ENCODE assay signal across 26 cellular contexts in the genomic region with DNA sequence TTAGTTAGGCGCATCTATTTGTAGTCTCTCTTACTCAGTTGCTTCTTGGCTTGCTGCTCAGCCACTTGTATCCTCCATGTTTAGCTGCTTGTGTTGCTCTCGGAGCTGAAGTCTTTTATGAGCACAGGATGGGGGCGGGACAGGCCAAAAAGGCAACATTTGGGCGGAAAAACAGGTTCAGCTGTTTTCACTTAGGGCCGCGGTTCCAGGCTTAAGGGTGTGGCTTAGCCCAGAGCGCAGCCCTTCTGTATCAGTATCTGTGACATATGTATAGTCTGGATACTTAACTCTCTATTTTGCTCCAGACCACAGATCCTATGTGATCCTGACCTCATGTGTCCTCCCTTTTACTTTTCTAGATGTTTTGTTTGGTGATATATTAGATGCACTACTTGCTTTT.
"Had no signal": no experiment of that assay in that cellular context is flagged by ENCODE, and none has a peak within 500 bp of the region (broad histone marks: within the 10 kb centered on the region; RNA-seq: fewer than 3 reads in every experiment).

No MANE protein-coding gene starts in this region.

- H2AFZ ChIP-seq: parathyroid adenoma had no signal

- H3K27ac ChIP-seq: neural progenitor cell, ovary, parathyroid adenoma, psoas muscle, right lobe of liver, sigmoid colon, suprapubic skin, thoracic aorta, thyroid gland, tibial nerve, upper lobe of right lung, uterus had no signal

- H3K36me3 ChIP-seq: neural progenitor cell, ovary, right lobe of liver, sigmoid colon, suprapubic skin, thoracic aorta, thyroid gland, tibial nerve, upper lobe of right lung, uterus had no signal

- H3K27me3 ChIP-seq: neural progenitor cell, ovary, right lobe of liver, sigmoid colon, suprapubic skin, thyroid gland, tibial nerve, upper lobe of right lung, uterus had no signal

- H3K4me1 ChIP-seq: neural progenitor cell, parathyroid adenoma, psoas muscle, right lobe of liver, sigmoid colon, suprapubic skin, thyroid gland, tibial nerve, upper lobe of right lung, uterus had no signal

- H3K79me2 ChIP-seq: parathyroid adenoma had no signal

- H3K4me3 ChIP-seq: neural progenitor cell, ovary, psoas muscle, right lobe of liver, sigmoid colon, suprapubic skin, thoracic aorta, thyroid gland, tibial nerve, upper lobe of right lung, uterus had no signal

- H3K9me3 ChIP-seq: ovary, psoas muscle, right lobe of liver, sigmoid colon, suprapubic skin, thoracic aorta, thyroid gland, tibial nerve, upper lobe of right lung, uterus had no signal

- H3K9ac ChIP-seq: neural progenitor cell, parathyroid adenoma had no signal

- ATAC-seq: naive thymus-derived CD4-positive, alpha-beta T cell; natural killer cell; psoas muscle; right cardiac atrium; right lobe of liver; stimulated activated memory B cell treated with anti-CD40 and anti-IgM and Interleukin-4, amounts not matched to agents 10 μg/mL and 1 μg/mL and 100 μg/mL, for 72 hours; stimulated activated naive CD8-positive, alpha-beta T cell treated with anti-CD3 and anti-CD28 coated beads, Interleukin-15, amount 100 ng/mL, for 72 hours; stimulated activated naive CD8-positive, alpha-beta T cell treated with anti-CD3 and anti-CD28 coated beads, Interleukin-15, Interleukin-2, amounts not matched to agents 100 U/mL and 50 U/mL, for 24 hours; upper lobe of right lung had no signal

- DNase-seq: naive thymus-derived CD4-positive, alpha-beta T cell; natural killer cell; occipital lobe; ovary; psoas muscle; right cardiac atrium; sigmoid colon; small intestine; stimulated activated CD4-positive, alpha-beta T cell treated with anti-CD3 and anti-CD28 coated beads, Interleukin-1b, Interleukin-23, amount 100 ng/mL, for 48 hours; stimulated activated CD4-positive, alpha-beta T cell treated with anti-CD3 and anti-CD28 coated beads, Interleukin-4, amount 100 ng/mL, for 1 hour; stimulated activated CD4-positive, alpha-beta T cell treated with anti-CD3 and anti-CD28 coated beads, Interleukin-4, amount 100 ng/mL, for 4 hours; stimulated activated CD8-positive, alpha-beta memory T cell treated with anti-CD3 and anti-CD28 coated beads, Interleukin-4, amount 100 ng/mL, for 48 hours; stimulated activated naive CD4-positive, alpha-beta T cell; stimulated activated naive CD8-positive, alpha-beta T cell treated with anti-CD3 and anti-CD28 coated beads, Interleukin-15, amount 100 ng/mL, for 72 hours; stimulated activated naive CD8-positive, alpha-beta T cell treated with anti-CD3 and anti-CD28 coated beads, Interleukin-15, Interleukin-2, amounts not matched to agents 100 U/mL and 50 U/mL, for 24 hours; substantia nigra; thyroid gland; upper lobe of right lung; uterus had no signal

- H3K4me2 ChIP-seq: neural progenitor cell had no signal
